38 cellular contexts compared by ENCODE assay signal in genomic region chr16:17155936-17156335, GRCh38.
"Had no signal": no experiment of that assay in that cellular context is flagged by ENCODE, and none has a peak within 500 bp of the region (broad histone marks: within the 10 kb centered on the region; RNA-seq: fewer than 3 reads in every experiment).

No MANE protein-coding gene starts in this region.

- H3K27ac Mint-ChIP-seq: activated B cell treated with CpG ODN at 0.5 μM for 24 hours; activated CD4-positive, alpha-beta memory T cell treated with anti-CD3 and anti-CD28 coated beads for 36 hours; activated CD4-positive, alpha-beta T cell treated with anti-CD3 and anti-CD28 coated beads, Interleukin-2, amount 10 ng/mL, durations not matched to agents 24 days and 14 days; activated CD8-positive, alpha-beta memory T cell treated with anti-CD3 and anti-CD28 coated beads, Interleukin-2, amount 10 ng/mL, durations not matched to agents 7 days and 5 days; activated CD8-positive, alpha-beta T cell treated with anti-CD3 and anti-CD28 coated beads, Interleukin-2, amount 10 ng/mL, durations not matched to agents 7 days and 5 days; activated naive CD4-positive, alpha-beta T cell treated with anti-CD3 and anti-CD28 coated beads, Interleukin-2, amount 50 U/mL, for 24 hours; activated naive CD8-positive, alpha-beta T cell; activated naive CD8-positive, alpha-beta T cell treated with anti-CD3 and anti-CD28 coated beads, Interleukin-2, amount 10 ng/mL, durations not matched to agents 7 days and 5 days; activated naive CD8-positive, alpha-beta T cell treated with anti-CD3 and anti-CD28 coated beads, Interleukin-2, amount 50 U/mL, for 24 hours; activated T-cell treated with anti-CD3 and anti-CD28 coated beads, Interleukin-2, amount 50 U/mL, for 24 hours; activated T-helper 2 cell treated with anti-CD3 and anti-CD28 coated beads, Interferon-gamma antibody, Interleukin-2, Interleukin-4, amounts not matched to agents 10 μg/mL and 5 μg/mL and 100 μg/mL, durations not matched to agents 14 hours and 24 hours and 36 hours; T-helper 1 cell treated with Interleukin-12 subunit alpha and Interleukin-12 subunit beta and Interleukin-4 antibody, amounts not matched to agents 30 μg/mL and 1 μg/mL, for 36 hours; T-helper 2 cell treated with Interferon-gamma antibody and Interleukin-4, amounts not matched to agents 5 μg/mL and 100 μg/mL, for 36 hours had no signal

- H3K4me1 ChIP-seq: ascending aorta had no signal

- H3K9me3 ChIP-seq: ascending aorta had no signal

- FAIRE-seq: bronchial epithelial cell, TTC549 had no signal

- H3K4me1 Mint-ChIP-seq: activated CD4-positive, alpha-beta T cell treated with anti-CD3 and anti-CD28 coated beads, Interleukin-2, amount 10 ng/mL, durations not matched to agents 24 days and 14 days; activated CD8-positive, alpha-beta memory T cell treated with anti-CD3 and anti-CD28 coated beads, Interleukin-2, amount 10 ng/mL, durations not matched to agents 7 days and 5 days; activated naive CD4-positive, alpha-beta T cell treated with anti-CD3 and anti-CD28 coated beads, Interleukin-2, amount 10 ng/mL, durations not matched to agents 7 days and 5 days; activated naive CD4-positive, alpha-beta T cell treated with anti-CD3 and anti-CD28 coated beads, Interleukin-2, amount 50 U/mL, for 24 hours; activated naive CD8-positive, alpha-beta T cell treated with anti-CD3 and anti-CD28 coated beads, Interleukin-2, amount 50 U/mL, for 24 hours had no signal

- H3K4me3 Mint-ChIP-seq: activated B cell treated with CpG ODN at 0.5 μM for 24 hours; activated CD4-positive, alpha-beta memory T cell treated with anti-CD3 and anti-CD28 coated beads for 36 hours; activated CD4-positive, alpha-beta T cell treated with anti-CD3 and anti-CD28 coated beads, Interleukin-2, amount 10 ng/mL, durations not matched to agents 24 days and 14 days; activated CD8-positive, alpha-beta memory T cell treated with anti-CD3 and anti-CD28 coated beads, Interleukin-2, amount 10 ng/mL, durations not matched to agents 7 days and 5 days; activated CD8-positive, alpha-beta T cell treated with anti-CD3 and anti-CD28 coated beads, Interleukin-2, amount 10 ng/mL, durations not matched to agents 7 days and 5 days; activated naive CD4-positive, alpha-beta T cell treated with anti-CD3 and anti-CD28 coated beads, Interleukin-2, amount 10 ng/mL, durations not matched to agents 7 days and 5 days; activated naive CD4-positive, alpha-beta T cell treated with anti-CD3 and anti-CD28 coated beads, Interleukin-2, amount 50 U/mL, for 24 hours; activated naive CD8-positive, alpha-beta T cell; activated naive CD8-positive, alpha-beta T cell treated with anti-CD3 and anti-CD28 coated beads, Interleukin-2, amount 10 ng/mL, durations not matched to agents 7 days and 5 days; activated naive CD8-positive, alpha-beta T cell treated with anti-CD3 and anti-CD28 coated beads, Interleukin-2, amount 50 U/mL, for 24 hours; activated T-cell treated with anti-CD3 and anti-CD28 coated beads, Interleukin-2, amount 50 U/mL, for 24 hours; brain; central memory CD8-positive, alpha-beta T cell; T-helper 1 cell treated with Interleukin-12 subunit alpha and Interleukin-12 subunit beta and Interleukin-4 antibody, amounts not matched to agents 30 μg/mL and 1 μg/mL, for 36 hours; T-helper 2 cell treated with Interferon-gamma antibody and Interleukin-4, amounts not matched to agents 5 μg/mL and 100 μg/mL, for 36 hours had no signal

- H3K27me3 Mint-ChIP-seq: activated B cell treated with CpG ODN at 0.5 μM for 24 hours; activated CD4-positive, alpha-beta memory T cell treated with anti-CD3 and anti-CD28 coated beads for 36 hours; activated CD4-positive, alpha-beta T cell treated with anti-CD3 and anti-CD28 coated beads, Interleukin-2, amount 10 ng/mL, durations not matched to agents 24 days and 14 days; activated CD8-positive, alpha-beta memory T cell treated with anti-CD3 and anti-CD28 coated beads, Interleukin-2, amount 10 ng/mL, durations not matched to agents 7 days and 5 days; activated naive CD4-positive, alpha-beta T cell treated with anti-CD3 and anti-CD28 coated beads, Interleukin-2, amount 10 ng/mL, durations not matched to agents 7 days and 5 days; activated naive CD4-positive, alpha-beta T cell treated with anti-CD3 and anti-CD28 coated beads, Interleukin-2, amount 50 U/mL, for 24 hours; activated naive CD8-positive, alpha-beta T cell; activated naive CD8-positive, alpha-beta T cell treated with anti-CD3 and anti-CD28 coated beads, Interleukin-2, amount 10 ng/mL, durations not matched to agents 7 days and 5 days; activated naive CD8-positive, alpha-beta T cell treated with anti-CD3 and anti-CD28 coated beads, Interleukin-2, amount 50 U/mL, for 24 hours; activated T-cell treated with anti-CD3 and anti-CD28 coated beads, Interleukin-2, amount 50 U/mL, for 24 hours; brain; central memory CD8-positive, alpha-beta T cell had no signal

- H3K36me3 ChIP-seq: ascending aorta, cardiac muscle cell had no signal

- DNase-seq: activated B cell treated with CpG ODN at 0.5 μM for 24 hours; activated CD4-positive, alpha-beta memory T cell treated with anti-CD3 and anti-CD28 coated beads for 36 hours; activated CD4-positive, alpha-beta T cell treated with anti-CD3 and anti-CD28 coated beads for 4 hours; activated CD4-positive, alpha-beta T cell treated with anti-CD3 and anti-CD28 coated beads, Interleukin-2, amount 10 ng/mL, durations not matched to agents 24 days and 14 days; activated CD4-positive, alpha-beta T cell treated with anti-CD3 and anti-CD28 coated beads, Interleukin-2, amount 50 U/mL, for 1 hour; activated CD4-positive, alpha-beta T cell treated with anti-CD3 and anti-CD28 coated beads, Interleukin-2, amount 50 U/mL, for 4 hours; activated CD4-positive, CD25-positive, alpha-beta regulatory T cell treated with anti-CD3 and anti-CD28 coated beads, Interleukin-2, amount 50 U/mL, for 72 hours; activated CD8-positive, alpha-beta memory T cell treated with anti-CD3 and anti-CD28 coated beads for 24 hours; activated CD8-positive, alpha-beta memory T cell treated with anti-CD3 and anti-CD28 coated beads, Interleukin-2, amount 10 ng/mL, durations not matched to agents 7 days and 5 days; activated CD8-positive, alpha-beta memory T cell treated with anti-CD3 and anti-CD28 coated beads, Interleukin-2, amount 50 U/mL, for 48 hours; activated CD8-positive, alpha-beta T cell treated with anti-CD3 and anti-CD28 coated beads, Interleukin-2, amount 10 ng/mL, durations not matched to agents 7 days and 5 days; activated effector memory CD4-positive, alpha-beta T cell treated with Interleukin-2 at 50 U/mL for 16 hours; activated gamma-delta T cell; activated naive CD4-positive, alpha-beta T cell treated with anti-CD3 and anti-CD28 coated beads, Interleukin-2, amount 10 ng/mL, durations not matched to agents 7 days and 5 days; activated naive CD4-positive, alpha-beta T cell treated with Interleukin-2 at 50 U/mL for 16 hours; activated naive CD8-positive, alpha-beta T cell treated with anti-CD3 and anti-CD28 coated beads, Interleukin-2, amount 10 ng/mL, durations not matched to agents 7 days and 5 days; activated naive CD8-positive, alpha-beta T cell treated with anti-CD3 and anti-CD28 coated beads, Interleukin-2, amount 50 U/mL, for 24 hours; activated T-cell treated with anti-CD3 and anti-CD28 coated beads, Interleukin-2, amount 50 U/mL, for 24 hours; activated T-cell treated with anti-CD3 and anti-CD28 coated beads, Interleukin-2, amount 50 U/mL, for 48 hours; amygdala; anterior cingulate cortex; caudate nucleus; cerebellar nuclear complex; T-helper 1 cell; T-helper 2 cell; T-helper 9 cell had no signal

- H3K36me3 Mint-ChIP-seq: activated CD8-positive, alpha-beta memory T cell treated with anti-CD3 and anti-CD28 coated beads, Interleukin-2, amount 10 ng/mL, durations not matched to agents 7 days and 5 days had no signal

- ATAC-seq: activated CD8-positive, alpha-beta memory T cell treated with anti-CD3 and anti-CD28 coated beads, Interleukin-2, amount 10 ng/mL, durations not matched to agents 7 days and 5 days; activated CD8-positive, alpha-beta T cell treated with anti-CD3 and anti-CD28 coated beads, Interleukin-2, amount 10 ng/mL, durations not matched to agents 7 days and 5 days; activated naive CD8-positive, alpha-beta T cell treated with anti-CD3 and anti-CD28 coated beads, Interleukin-2, amount 50 U/mL, for 24 hours had no signal

- H3K4me3 ChIP-seq: ascending aorta, cardiac muscle cell had no signal

- H3K27me3 ChIP-seq: ascending aorta, cardiac muscle cell had no signal

- H3K9me3 Mint-ChIP-seq: activated B cell treated with CpG ODN at 0.5 μM for 24 hours; activated CD4-positive, alpha-beta memory T cell treated with anti-CD3 and anti-CD28 coated beads for 36 hours; activated CD4-positive, alpha-beta T cell treated with anti-CD3 and anti-CD28 coated beads, Interleukin-2, amount 10 ng/mL, durations not matched to agents 24 days and 14 days; activated naive CD4-positive, alpha-beta T cell treated with anti-CD3 and anti-CD28 coated beads, Interleukin-2, amount 10 ng/mL, durations not matched to agents 7 days and 5 days; activated naive CD4-positive, alpha-beta T cell treated with anti-CD3 and anti-CD28 coated beads, Interleukin-2, amount 50 U/mL, for 24 hours; activated naive CD8-positive, alpha-beta T cell treated with anti-CD3 and anti-CD28 coated beads, Interleukin-2, amount 10 ng/mL, durations not matched to agents 7 days and 5 days; activated naive CD8-positive, alpha-beta T cell treated with anti-CD3 and anti-CD28 coated beads, Interleukin-2, amount 50 U/mL, for 24 hours; activated T-cell treated with anti-CD3 and anti-CD28 coated beads, Interleukin-2, amount 50 U/mL, for 24 hours; activated T-helper 2 cell treated with anti-CD3 and anti-CD28 coated beads, Interferon-gamma antibody, Interleukin-2, Interleukin-4, amounts not matched to agents 10 μg/mL and 5 μg/mL and 100 μg/mL, durations not matched to agents 14 hours and 24 hours and 36 hours; central memory CD8-positive, alpha-beta T cell; T-helper 1 cell treated with Interleukin-12 subunit alpha and Interleukin-12 subunit beta and Interleukin-4 antibody, amounts not matched to agents 30 μg/mL and 1 μg/mL, for 36 hours; T-helper 2 cell treated with Interferon-gamma antibody and Interleukin-4, amounts not matched to agents 5 μg/mL and 100 μg/mL, for 36 hours had no signal

- H3K27ac ChIP-seq: ascending aorta, cardiac muscle cell, VCaP had no signal
